In genomic region chr6:45667265-45667664, GRCh38 we compare ENCODE assay signal across 1 cellular context.
TF ChIP-seq lines count a peak whose summit lies in the region.

No MANE protein-coding gene starts in this region.

TF ChIP-seq in H1, 55 proteins besides CTCF, POLR2A, EP300 and RAD21 (continued from another document):
- no peak for TF ChIP-seq RFX5 (IDR thresholded peaks at IDR 0.05; ENCODE audit: borderline replicate concordance, low read depth, low read length)
- no peak for TF ChIP-seq JUN (IDR thresholded peaks at IDR 0.05; ENCODE audit: low read depth, low read length)
- TF ChIP-seq KDM5A (IDR thresholded peaks at IDR 0.05; ENCODE audit: low read length): no peak
